ENCODE assay signal across 8 cellular contexts in genomic region chr2:197453914-197454398, GRCh38. TPM values are rescaled to one million over a fixed set of nuclear protein-coding genes. Genes with fewer than 3 reads are reported as not detected.
DNase-seq lines count a peak whose midpoint lies in the region; ATAC-seq and FAIRE-seq lines count a peak whose summit lies in the region.

No MANE protein-coding gene starts in this region.

- no peaks in the 10 kb centered on the region for H3K4me1 ChIP-seq in NT2/D1 (ENCODE audit: insufficient read depth, insufficient read length)

- no peaks in the 10 kb centered on the region for H3K9me3 Mint-ChIP-seq in memory B cell

- peak overlapping the region; percentile 99 for H3K27ac Mint-ChIP-seq in memory B cell

- H3K4me3 Mint-ChIP-seq in memory B cell: peak overlapping the region; percentile 98

- ATAC-seq in GM18502 (IDR thresholded peaks at IDR 0.05; ENCODE audit: poor library complexity, unreplicated experiment) (peak; percentile 36), HG02885 (IDR thresholded peaks at IDR 0.05; ENCODE audit: poor library complexity, unreplicated experiment) (peak; percentile 34), memory B cell (ENCODE audit: low read depth) (no peak)

- H3K9ac ChIP-seq in NT2/D1 (ENCODE audit: insufficient read length, low read depth): peak overlapping the region; percentile 87

- no peaks in the 10 kb centered on the region for H3K27me3 ChIP-seq in NT2/D1 (ENCODE audit: insufficient read depth, insufficient read length)

- H3K4me1 Mint-ChIP-seq in memory B cell: peaks cover 23% of the 10 kb centered on the region

- peaks cover 4% of the 10 kb centered on the region for H3K36me3 ChIP-seq in NT2/D1 (ENCODE audit: insufficient read depth, insufficient read length, low read length)

- H3K36me3 Mint-ChIP-seq in memory B cell: no peaks in the 10 kb centered on the region

- no peak for FAIRE-seq in urothelium cell line (lab: Jason Lieb, UNC)

- peaks cover 3% of the 10 kb centered on the region; the same call in 1 of the 2 replicates for H3K9me3 ChIP-seq in NT2/D1 (ENCODE audit: insufficient read depth, low read length)

- DNase-seq in A172 (ENCODE audit: low spot score) (peak; percentile 94), NT2/D1 (ENCODE audit: low read depth, low spot score) (no peak), dedifferentiated amniotic fluid mesenchymal stem cell (ENCODE audit: extremely low spot score) (peak; percentile 27), memory B cell (ENCODE audit: low spot score in 2 of 2) (no peak), urothelium cell line (ENCODE audit: low spot score) (peak; percentile 74), T-helper 9 cell (no peak)

- H3K27me3 Mint-ChIP-seq in memory B cell: no peaks in the 10 kb centered on the region

- peak overlapping the region; percentile 98 for H3K4me3 ChIP-seq in NT2/D1 (ENCODE audit: insufficient read length, low read depth)

RNA-seq across cellular contexts. Expression of gene COQ10B, which starts 0.6 kb away (rescaled TPM):
- total RNA-seq in A172 (2014; rRNA removed; shearing (Covaris generic)): 48.9 and 57.6 TPM in 2 replicates

RNA-seq across cellular contexts. Expression of gene SF3B1, which starts 19.1 kb away (rescaled TPM):
- 271 and 314 TPM in 2 replicates for total RNA-seq in A172 (2014; rRNA removed; shearing (Covaris generic))

RNA-seq across cellular contexts. Expression of gene HSPD1, which starts 45.7 kb away (rescaled TPM):
- total RNA-seq in A172 (2014; rRNA removed; shearing (Covaris generic)): 545 and 708 TPM in 2 replicates

RNA-seq across cellular contexts. Expression of gene HSPE1, which starts 46.2 kb away (rescaled TPM):
- 375 and 548 TPM in 2 replicates for total RNA-seq in A172 (2014; rRNA removed; shearing (Covaris generic))

Comparison
In these comparisons a context has a peak if more than half of its experiments do, and no peak if none do; other contexts are left out.
1. DNase-seq: peak in A172 (single experiment), dedifferentiated amniotic fluid mesenchymal stem cell (single experiment) and urothelium cell line (single experiment); none in NT2/D1 (single experiment), memory B cell (0 of 2) and T-helper 9 cell (single experiment).